ENCODE assay signal across 8 cellular contexts in genomic region chr1:26890467-26890796, GRCh38. TPM values are rescaled to one million over a fixed set of nuclear protein-coding genes. Genes with fewer than 3 reads are reported as not detected.
DNase-seq lines count a peak whose midpoint lies in the region; ATAC-seq and TF ChIP-seq lines count a peak whose summit lies in the region.

No MANE protein-coding gene starts in this region.

- no peaks in the 10 kb centered on the region for H3K27me3 Mint-ChIP-seq in activated CD8-positive, alpha-beta T cell treated with anti-CD3 and anti-CD28 coated beads, Interleukin-2, amount 10 ng/mL, durations not matched to agents 7 days and 5 days (ENCODE audit: low read depth)
- H3K27me3 Mint-ChIP-seq in stimulated activated memory B cell treated with anti-CD40 and anti-IgM and Interleukin-4, amounts not matched to agents 10 μg/mL and 1 μg/mL and 100 μg/mL, for 72 hours, result no peaks in the 10 kb centered on the region

- H3K9me3 ChIP-seq in hepatocyte (ENCODE audit: low read depth), result no peaks in the 10 kb centered on the region

- H3K9me2 ChIP-seq in hepatocyte (replicated peaks; ENCODE audit: insufficient read depth), result no peaks in the 10 kb centered on the region

- H3K4me1 Mint-ChIP-seq in activated CD8-positive, alpha-beta T cell treated with anti-CD3 and anti-CD28 coated beads, Interleukin-2, amount 10 ng/mL, durations not matched to agents 7 days and 5 days (ENCODE audit: low read depth), result peaks cover 30% of the 10 kb centered on the region
- H3K4me1 Mint-ChIP-seq in stimulated activated memory B cell treated with anti-CD40 and anti-IgM and Interleukin-4, amounts not matched to agents 10 μg/mL and 1 μg/mL and 100 μg/mL, for 72 hours, result peaks cover 36% of the 10 kb centered on the region

- WGBS in hepatocyte (ENCODE audit: low lambda C conversion rate, missing lambda C conversion rate), result 12% methylated on average over 12 of the region's 12 CpGs

- no peak for DNase-seq in activated CD8-positive, alpha-beta T cell treated with anti-CD3 and anti-CD28 coated beads, Interleukin-2, amount 10 ng/mL, durations not matched to agents 7 days and 5 days
- no peak for DNase-seq in hepatocyte (ENCODE audit: low spot score)
- no peak for DNase-seq in NCI-H2171 treated with DMSO at 0.1 percent for 48 hours (lab: John Stamatoyannopoulos, UW)
- DNase-seq in HPDE6-E6E7 (ENCODE audit: extremely low spot score), result no peak
- DNase-seq in COR-L47 (lab: John Stamatoyannopoulos, UW), result no peak

- no peaks in the 10 kb centered on the region for H3K9me3 Mint-ChIP-seq in activated CD8-positive, alpha-beta T cell treated with anti-CD3 and anti-CD28 coated beads, Interleukin-2, amount 10 ng/mL, durations not matched to agents 7 days and 5 days (ENCODE audit: insufficient read depth)
- no peaks in the 10 kb centered on the region for H3K9me3 Mint-ChIP-seq in stimulated activated memory B cell treated with anti-CD40 and anti-IgM and Interleukin-4, amounts not matched to agents 10 μg/mL and 1 μg/mL and 100 μg/mL, for 72 hours

- peak overlapping the region; percentile 99 for H3K27ac ChIP-seq in hepatocyte

- ATAC-seq in GM18870 (IDR thresholded peaks at IDR 0.05; ENCODE audit: unreplicated experiment) (peak; percentile 7), HG03025 (IDR thresholded peaks at IDR 0.05; ENCODE audit: low FRiP score, unreplicated experiment) (peak; percentile 10)
- ATAC-seq in activated CD8-positive, alpha-beta T cell treated with anti-CD3 and anti-CD28 coated beads, Interleukin-2, amount 10 ng/mL, durations not matched to agents 7 days and 5 days, result peak; percentile 62
- peak; percentile 64 for ATAC-seq in stimulated activated memory B cell treated with anti-CD40 and anti-IgM and Interleukin-4, amounts not matched to agents 10 μg/mL and 1 μg/mL and 100 μg/mL, for 72 hours

- H3K27me3 ChIP-seq in hepatocyte, result no peaks in the 10 kb centered on the region

- peaks cover 30% of the 10 kb centered on the region for H3K79me2 ChIP-seq in hepatocyte

- peak overlapping the region; percentile 96 for H3K27ac Mint-ChIP-seq in activated CD8-positive, alpha-beta T cell treated with anti-CD3 and anti-CD28 coated beads, Interleukin-2, amount 10 ng/mL, durations not matched to agents 7 days and 5 days
- H3K27ac Mint-ChIP-seq in stimulated activated memory B cell treated with anti-CD40 and anti-IgM and Interleukin-4, amounts not matched to agents 10 μg/mL and 1 μg/mL and 100 μg/mL, for 72 hours, result peak overlapping the region; percentile 96

- peak overlapping the region; percentile 97 for H3K4me2 ChIP-seq in hepatocyte

- peak overlapping the region; percentile 96 for H3K4me3 Mint-ChIP-seq in activated CD8-positive, alpha-beta T cell treated with anti-CD3 and anti-CD28 coated beads, Interleukin-2, amount 10 ng/mL, durations not matched to agents 7 days and 5 days
- peak overlapping the region; percentile 95 for H3K4me3 Mint-ChIP-seq in stimulated activated memory B cell treated with anti-CD40 and anti-IgM and Interleukin-4, amounts not matched to agents 10 μg/mL and 1 μg/mL and 100 μg/mL, for 72 hours

- no peaks in the 10 kb centered on the region for H4K20me1 ChIP-seq in hepatocyte (ENCODE audit: insufficient read depth, poor library complexity, severe bottlenecking)

- peaks cover 60% of the 10 kb centered on the region for H3K36me3 Mint-ChIP-seq in activated CD8-positive, alpha-beta T cell treated with anti-CD3 and anti-CD28 coated beads, Interleukin-2, amount 10 ng/mL, durations not matched to agents 7 days and 5 days (ENCODE audit: low read depth)
- H3K36me3 Mint-ChIP-seq in stimulated activated memory B cell treated with anti-CD40 and anti-IgM and Interleukin-4, amounts not matched to agents 10 μg/mL and 1 μg/mL and 100 μg/mL, for 72 hours, result peaks cover 45% of the 10 kb centered on the region

- H2AFZ ChIP-seq in hepatocyte, result peak overlapping the region; percentile 55

- POLR2A ChIA-PET in activated CD8-positive, alpha-beta T cell treated with anti-CD3 and anti-CD28 coated beads, Interleukin-2, amount 10 ng/mL, durations not matched to agents 7 days and 5 days (lab: Charles Lee), result interaction anchor here (0.6 to 4.6 kb wide), 18 partner anchors 9 to 1739 kb away, joined by 3 to 70 read pairs (median 3); partner anchors contain the start of genes GPATCH3, HMGN2 and ZDHHC18

- H3K4me1 ChIP-seq in hepatocyte (ENCODE audit: insufficient read depth), result peaks cover 12% of the 10 kb centered on the region

- peak overlapping the region; percentile 93 for H3K4me3 ChIP-seq in hepatocyte

- CTCF ChIA-PET in activated CD8-positive, alpha-beta T cell treated with anti-CD3 and anti-CD28 coated beads, Interleukin-2, amount 10 ng/mL, durations not matched to agents 7 days and 5 days (lab: Charles Lee), result interaction anchor here (0.6 to 5.6 kb wide), 12 partner anchors 9 to 389 kb away, joined by 3 to 40 read pairs (median 4); partner anchors contain the start of genes GPATCH3 and SFN

- no peaks in the 10 kb centered on the region for H3K36me3 ChIP-seq in hepatocyte (replicated peaks; ENCODE audit: insufficient read depth, low read depth)

- TF ChIP-seq CTCF in hepatocyte (IDR thresholded peaks at IDR 0.05; ENCODE audit: poor library complexity), result no peak

RNA-seq across cellular contexts. Expression of gene GPN2, which starts 0.3 kb away (rescaled TPM):
- 10 to 100 TPM; 28.9 to 32.8 TPM for total RNA-seq in activated CD8-positive, alpha-beta T cell treated with anti-CD3 and anti-CD28 coated beads, Interleukin-2, amount 10 ng/mL, durations not matched to agents 7 days and 5 days
- total RNA-seq in hepatocyte, result 12.6 and 15.8 TPM in 2 replicates
- 37.9 and 44.6 TPM in 2 replicates for polyA plus RNA-seq in hepatocyte

RNA-seq across cellular contexts. Expression of gene GPATCH3, which starts 9.8 kb away (rescaled TPM):
- total RNA-seq in activated CD8-positive, alpha-beta T cell treated with anti-CD3 and anti-CD28 coated beads, Interleukin-2, amount 10 ng/mL, durations not matched to agents 7 days and 5 days, result 10 to 100 TPM; 14.9 to 16.4 TPM
- 9.5 and 11.6 TPM in 2 replicates for total RNA-seq in hepatocyte
- polyA plus RNA-seq in hepatocyte, result 15.8 and 18.4 TPM in 2 replicates

RNA-seq across cellular contexts. Expression of gene NR0B2, which starts 23.3 kb away (rescaled TPM):
- not detected for total RNA-seq in activated CD8-positive, alpha-beta T cell treated with anti-CD3 and anti-CD28 coated beads, Interleukin-2, amount 10 ng/mL, durations not matched to agents 7 days and 5 days
- 37.4 and 39.1 TPM in 2 replicates for total RNA-seq in hepatocyte
- 57.5 and 68.1 TPM in 2 replicates for polyA plus RNA-seq in hepatocyte

RNA-seq across cellular contexts. Expression of gene SFN, which starts 27.5 kb away (rescaled TPM):
- total RNA-seq in activated CD8-positive, alpha-beta T cell treated with anti-CD3 and anti-CD28 coated beads, Interleukin-2, amount 10 ng/mL, durations not matched to agents 7 days and 5 days, result 1 to 10 TPM; 1.8 to 1.9 TPM
- total RNA-seq in hepatocyte, result 2.5 and 3.4 TPM in 2 replicates
- 7.3 and 8.5 TPM in 2 replicates for polyA plus RNA-seq in hepatocyte

RNA-seq across cellular contexts. Expression of gene NUDC, which starts 31.1 kb away (rescaled TPM):
- 10 to 100 TPM; 85.1 to 91.2 TPM for total RNA-seq in activated CD8-positive, alpha-beta T cell treated with anti-CD3 and anti-CD28 coated beads, Interleukin-2, amount 10 ng/mL, durations not matched to agents 7 days and 5 days
- total RNA-seq in hepatocyte, result 29.5 and 34.4 TPM in 2 replicates
- 125 and 127 TPM in 2 replicates for polyA plus RNA-seq in hepatocyte

Comparison
In these comparisons a context has a peak if more than half of its experiments do, and no peak if none do; other contexts are left out.
1. ATAC-seq: peak in every context shown above with its lines; median percentile 64 in stimulated activated memory B cell treated with anti-CD40 and anti-IgM and Interleukin-4, amounts not matched to agents 10 μg/mL and 1 μg/mL and 100 μg/mL, for 72 hours; 62 in activated CD8-positive, alpha-beta T cell treated with anti-CD3 and anti-CD28 coated beads, Interleukin-2, amount 10 ng/mL, durations not matched to agents 7 days and 5 days; 10 in HG03025; 7 in GM18870.
2. RNA of gene NR0B2, which starts 23.3 kb away (total RNA-seq): 37.4 to 39.1 TPM in hepatocyte; not detected in activated CD8-positive, alpha-beta T cell treated with anti-CD3 and anti-CD28 coated beads, Interleukin-2, amount 10 ng/mL, durations not matched to agents 7 days and 5 days; every median in the first group is over 10 times any median in the second.